ENCODE assay signal across 9 cellular contexts in the genomic region with DNA sequence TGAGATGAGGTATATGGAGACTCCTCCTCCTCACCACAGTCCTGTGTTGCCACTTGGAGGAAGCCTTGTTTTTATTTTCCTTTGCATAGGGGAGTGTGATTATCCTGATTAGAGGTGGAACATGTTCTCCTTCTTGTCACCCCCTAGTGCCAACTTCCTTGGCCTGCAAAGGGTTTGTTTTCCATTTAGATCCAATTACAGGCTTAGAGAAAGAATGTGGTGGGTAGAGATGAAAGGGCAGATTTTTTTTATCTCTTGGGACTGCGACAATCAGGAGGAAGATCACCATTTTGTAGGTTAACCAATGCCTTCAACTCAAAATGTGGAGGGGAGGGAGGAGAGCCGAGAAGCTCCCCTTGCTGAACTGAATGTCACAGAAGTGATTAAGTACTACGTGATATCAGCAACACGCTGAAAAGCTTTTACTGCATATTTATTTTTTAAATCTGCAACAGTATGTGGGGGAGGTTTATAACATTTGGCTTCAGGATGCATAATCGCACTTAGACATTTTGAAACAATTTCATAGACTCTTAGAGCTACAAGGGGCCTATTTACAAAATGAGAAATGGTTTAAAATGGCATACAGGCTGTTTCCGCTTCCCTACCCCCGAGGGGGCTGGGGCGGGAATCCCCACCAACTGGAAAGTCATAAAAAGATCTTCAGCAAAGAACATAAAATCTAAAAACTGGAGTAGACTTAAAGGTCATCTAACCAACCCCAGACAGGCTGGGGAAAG. TPM values are rescaled to one million over a fixed set of nuclear protein-coding genes. Genes with fewer than 3 reads are reported as not detected.
DNase-seq lines count a peak whose midpoint lies in the region; ATAC-seq, FAIRE-seq and TF ChIP-seq lines count a peak whose summit lies in the region.
"Had no signal": no experiment of that assay in that cellular context is flagged by ENCODE, and none has a peak within 500 bp of the region (broad histone marks: within the 10 kb centered on the region; RNA-seq: fewer than 3 reads in every experiment).

No MANE protein-coding gene starts in this region.

- intact Hi-C loops in HCT116 (cut with micrococcal nuclease) (loop anchor here (5.0 kb wide), 1 partner anchor 118 kb away; no protein-coding TSS in a partner anchor), GM12878 (cut with micrococcal nuclease; ENCODE audit: unreplicated experiment) (loop anchor here (2.0 to 5.0 kb wide), 3 partner anchors 75 to 163 kb away; no protein-coding TSS in a partner anchor)

- H3K36me3 ChIP-seq in HCT116 (ENCODE audit: control insufficient read depth in 1 of 2, insufficient read depth in 2 of 2, low read length in 2 of 2) (no peaks in the 10 kb centered on the region), GM12878 (ENCODE audit: control insufficient read depth in 2 of 2, insufficient read depth in 2 of 2, low read length in 1 of 2) (no peaks in the 10 kb centered on the region), parathyroid adenoma (ENCODE audit: control insufficient read depth, insufficient read depth, low read length) (no peaks in the 10 kb centered on the region)

- no peak for TF ChIP-seq EP300 in GM12878 (IDR thresholded peaks at IDR 0.05; ENCODE audit: borderline replicate concordance in 1 of 2, control insufficient read depth in 1 of 2, low read depth in 2 of 2, low read length in 2 of 2)

- H3K79me2 ChIP-seq in HCT116 (ENCODE audit: insufficient read depth, low read length) (no peaks in the 10 kb centered on the region), GM12878 (ENCODE audit: control insufficient read depth, insufficient read depth, low read length) (no peaks in the 10 kb centered on the region), parathyroid adenoma (peaks cover 5% of the 10 kb centered on the region)

- H3K9me3 ChIP-seq in HCT116 (ENCODE audit: control insufficient read depth in 1 of 2, insufficient read depth in 1 of 2, low read depth in 1 of 2, low read length in 2 of 2) (no peaks in the 10 kb centered on the region), GM12878 (replicated peaks; ENCODE audit: control insufficient read depth, insufficient read depth, low read length) (no peaks in the 10 kb centered on the region), parathyroid adenoma (ENCODE audit: control insufficient read depth, low read length) (no peaks in the 10 kb centered on the region)

- SMC1A ChIA-PET in GM12878 (lab: Charles Lee; ENCODE audit: uncharacterized antibody, unreplicated experiment) = interaction anchor here (1.0 to 4.0 kb wide), 14 partner anchors 9 to 89 kb away, joined by 3 to 17 read pairs (median 6); no protein-coding TSS in a partner anchor

- TF ChIP-seq RAD21 in HCT116 (IDR thresholded peaks at IDR 0.05; ENCODE audit: low read depth) = no peak
- TF ChIP-seq RAD21 in GM12878 (IDR thresholded peaks at IDR 0.05; ENCODE audit: insufficient read depth, low read depth, low read length) = no peak

- RAD21 ChIA-PET in HCT116 (lab: Charles Lee; ENCODE audit: low non-redundant PET in 1 of 2, low total read pairs in 2 of 2, uncharacterized antibody in 2 of 2, unreplicated experiment in 2 of 2) (no interaction called here), GM12878 (lab: Charles Lee; ENCODE audit: unreplicated experiment) (interaction anchor here (0.9 to 1.9 kb wide), 2 partner anchors 9 to 62 kb away, joined by 3 to 6 read pairs; no protein-coding TSS in a partner anchor)

- H3K4me1 ChIP-seq in HCT116 (ENCODE audit: control insufficient read depth in 1 of 2, insufficient read depth in 2 of 2, low read length in 2 of 2) = peaks cover 15 to 50% of the 10 kb centered on the region in 2 experiments
- peaks cover 18% of the 10 kb centered on the region for H3K4me1 ChIP-seq in GM12878 (ENCODE audit: control insufficient read depth, insufficient read depth, low read length)
- H3K4me1 ChIP-seq in parathyroid adenoma = peaks cover 48% of the 10 kb centered on the region

- no peaks in the 10 kb centered on the region for H4K20me1 ChIP-seq in HCT116 (ENCODE audit: insufficient read depth)
- no peaks in the 10 kb centered on the region for H4K20me1 ChIP-seq in GM12878 (ENCODE audit: control insufficient read depth, insufficient read depth)

- POLR2A ChIA-PET in HCT116 (lab: Charles Lee) (no interaction called here), GM12878 (lab: Charles Lee) (interaction anchor here (0.8 to 2.4 kb wide), 5 partner anchors 9 to 75 kb away, joined by 3 to 8 read pairs (median 5); no protein-coding TSS in a partner anchor)

- ATAC-seq in HCT116 = no peak
- peak; percentile 22 for ATAC-seq in GM12878
- no peak for ATAC-seq in GM18498 (IDR thresholded peaks at IDR 0.05; ENCODE audit: unreplicated experiment)
- ATAC-seq in HG03457 (IDR thresholded peaks at IDR 0.05; ENCODE audit: unreplicated experiment) = no peak
- no peak for ATAC-seq in HG03175 (IDR thresholded peaks at IDR 0.05; ENCODE audit: unreplicated experiment)

- no TSS peak for BruUV-seq in HCT116 (replicated peaks; lab: Mats Ljungman, UMichigan)
- no TSS peak for BruUV-seq in GM12878 (replicated peaks; lab: Mats Ljungman, UMichigan)

- 0% methylated on average over 8 of the region's 8 CpGs for WGBS in GM12878 (ENCODE audit: insufficient coverage, insufficient replicate concordance, low lambda C conversion rate, missing lambda C conversion rate)

- FAIRE-seq in GM12878 (lab: Jason Lieb, UNC) = no peak

- H3K27me3 ChIP-seq in HCT116 (ENCODE audit: insufficient read depth, low read length) (no peaks in the 10 kb centered on the region), GM12878 (replicated peaks in 1 of 2; ENCODE audit: control insufficient read depth in 2 of 2, insufficient read depth in 2 of 2, low read length in 1 of 2) (peaks cover 0 to 2% of the 10 kb centered on the region in 2 experiments; a peak in 1 of 4 replicates), parathyroid adenoma (ENCODE audit: control insufficient read depth, insufficient read depth, low read length) (no peaks in the 10 kb centered on the region)

- TF ChIP-seq CTCF in HCT116 (IDR thresholded peaks at IDR 0.05 in 2 of 3, conservative IDR thresholded peaks at IDR 0.05 in 1 of 3; ENCODE audit: borderline replicate concordance in 1 of 3, insufficient read depth in 1 of 3, low read depth in 2 of 3, low read length in 2 of 3) = no peak
- no peak for TF ChIP-seq CTCF in GM12878 (IDR thresholded peaks at IDR 0.05 in 2 of 3, conservative IDR thresholded peaks at IDR 0.05 in 1 of 3; ENCODE audit: control insufficient read depth in 2 of 3, extremely low read depth in 1 of 3, insufficient read depth in 1 of 3, low read depth in 3 of 3, low read length in 3 of 3)
- no peak for TF ChIP-seq CTCF in parathyroid adenoma (IDR thresholded peaks at IDR 0.05)

- peak; percentile 34 for DNase-seq in Daoy (ENCODE audit: low read depth)
- DNase-seq in HCT116 (ENCODE audit: low read depth, low spot score) = no peak
- DNase-seq in GM12878 (ENCODE audit: low read depth, low spot score) = no peak
- DNase-seq in NCI-H2227 (lab: John Stamatoyannopoulos, UW; ENCODE audit: unreplicated experiment) = no peak
- DNase-seq: NCI-H187 had no signal

- H2AFZ ChIP-seq in HCT116 (ENCODE audit: low read depth, low read length, poor library complexity, severe bottlenecking) (no peak overlapping the region), GM12878 (ENCODE audit: control insufficient read depth, low read depth, low read length) (peak overlapping the region; percentile 42), parathyroid adenoma (peak overlapping the region; percentile 62)

- in situ Hi-C loops in GM12878 (cut with MboI) = no loop called here

- no peak overlapping the region for H3K9ac ChIP-seq in HCT116 (ENCODE audit: low read length)
- H3K9ac ChIP-seq in GM12878 (ENCODE audit: control insufficient read depth, insufficient read depth, low read length) = 0 out of 2 replicates have a peak overlapping the region, but pooled peaks have one; percentile 30
- no peak overlapping the region for H3K9ac ChIP-seq in parathyroid adenoma

- peak overlapping the region; percentile 41 for H3K4me2 ChIP-seq in HCT116 (ENCODE audit: low read length)
- H3K4me2 ChIP-seq in GM12878 (ENCODE audit: control insufficient read depth, insufficient read depth) = peak overlapping the region; percentile 55; the same call in 1 of the 2 replicates
- peak overlapping the region; percentile 61 for H3K4me2 ChIP-seq in parathyroid adenoma (ENCODE audit: low read length)

- CTCF ChIA-PET in HCT116 (lab: Charles Lee) = interaction anchor here (1.3 kb wide), 1 partner anchor 59 kb away, joined by 3 read pairs; no protein-coding TSS in a partner anchor
- CTCF ChIA-PET in GM12878 (lab: Yijun Ruan, JAX) = interaction anchor here (0.8 to 2.2 kb wide), 6 partner anchors 12 to 159 kb away, joined by 3 to 9 read pairs (median 4); no protein-coding TSS in a partner anchor

- H3K4me3 ChIP-seq in HCT116 (replicated peaks in 1 of 2; ENCODE audit: low read depth in 1 of 2, low read length in 2 of 2) = no peak overlapping the region
- peak overlapping the region; percentile 29; the same call in 1 of the 2 replicates for H3K4me3 ChIP-seq in GM12878
- H3K4me3 ChIP-seq in parathyroid adenoma (ENCODE audit: low read depth, low read length) = peak overlapping the region; percentile 57

- TF ChIP-seq POLR2A in HCT116 (IDR thresholded peaks at IDR 0.05; ENCODE audit: borderline replicate concordance, extremely low read depth, insufficient read depth, insufficient read length) (no peak), GM12878 (IDR thresholded peaks at IDR 0.05; ENCODE audit: low read depth, low read length) (no peak)

- no peaks in the 10 kb centered on the region for H3K9me2 ChIP-seq in HCT116 (ENCODE audit: insufficient read depth)

- H3K27ac ChIP-seq in HCT116 (ENCODE audit: low read depth, low read length) = no peak overlapping the region
- peak overlapping the region; percentile 51 for H3K27ac ChIP-seq in GM12878 (ENCODE audit: control insufficient read depth, insufficient read depth)
- H3K27ac ChIP-seq in parathyroid adenoma = peak overlapping the region; percentile 64

RNA-seq across cellular contexts. Expression of a gene that starts 2.4 kb away (rescaled TPM):
- total RNA-seq in Daoy (2014; rRNA removed; shearing (Covaris generic)) = 14.5 and 18.7 TPM in 2 replicates
- 4.6 TPM for total RNA-seq in HCT116 (2021; ENCODE audit: unreplicated experiment)
- polyA plus RNA-seq in HCT116 (2012) = 2.5 and 4.6 TPM in 2 replicates
- total RNA-seq in GM12878 (2013; cell fraction: nucleolus; rRNA removed) = 14.3 and 18.7 TPM in 2 replicates
- 2.5 and 3.2 TPM in 2 replicates for total RNA-seq in GM12878 (2014; rRNA removed)
- 0.83 and 0.89 TPM in 2 replicates for total RNA-seq in GM12878 (2014; rRNA removed; fragmentation: Illumina TruSeq; extraction: Trizol)
- 1.7 and 1.9 TPM in 2 replicates for total RNA-seq in GM12878 (2021)
- 0.68 TPM for polyA plus RNA-seq in GM12878 (2011; ENCODE audit: low read depth)
- 4.2 and 6.4 TPM in 2 replicates for polyA plus RNA-seq in GM12878 (2011; rRNA removed)
- polyA plus RNA-seq in GM12878 (2011; cell fraction: cytosol; rRNA removed) = 6.5 and 7.6 TPM in 2 replicates
- 6.5 and 7.1 TPM in 2 replicates for polyA plus RNA-seq in GM12878 (2011; cell fraction: nucleus; rRNA removed)
- 2.4 and 3.3 TPM in 2 replicates for polyA plus RNA-seq in GM12878 (2012)
- 1.3 and 1.7 TPM in 2 replicates for polyA plus RNA-seq in GM12878 (2014; fragmentation: Illumina TruSeq; extraction: Trizol)
- polyA plus RNA-seq in GM12878 (2014; fragmentation: Nextera tagmentation; extraction: Ambion mirVana) = under 1 TPM; 0.27 to 0.35 TPM
- 1.7 and 3.3 TPM in 2 replicates for polyA plus RNA-seq in GM12878 (2014; rRNA removed)
- polyA plus RNA-seq in GM12878 (2016; fragmentation: Nextera tagmentation; extraction: Ambion mirVana) = 1 to 10 TPM in 1 of 2 experiments, under 1 TPM in 1; 0.81 to 1.7 TPM
- polyA minus RNA-seq in GM12878 (2011; rRNA and poly(A)+ RNA removed) = 1.6 and 2.0 TPM in 2 replicates
- polyA minus RNA-seq in GM12878 (2011; cell fraction: cytosol; rRNA and poly(A)+ RNA removed) = 1.4 and 1.7 TPM in 2 replicates
- 2.2 and 3.2 TPM in 2 replicates for polyA minus RNA-seq in GM12878 (2011; cell fraction: nucleus; rRNA and poly(A)+ RNA removed)

Comparison
In these comparisons a context has a peak if more than half of its experiments do, and no peak if none do; other contexts are left out.
1. H3K4me3 ChIP-seq: peak in GM12878 (single experiment) and parathyroid adenoma (single experiment); none in HCT116 (0 of 2).
2. Peak in every context shown above with its lines, with median percentiles within 50 percentile points of each other: H3K4me2 ChIP-seq.